31 cellular contexts compared by ENCODE assay signal in genomic region chr6:16812993-16813392, GRCh38.
"Had no signal": no experiment of that assay in that cellular context is flagged by ENCODE, and none has a peak within 500 bp of the region (broad histone marks: within the 10 kb centered on the region; RNA-seq: fewer than 3 reads in every experiment).

No MANE protein-coding gene starts in this region.

- DNase-seq: natural killer cell; occipital lobe; ovary; posterior cingulate gyrus; psoas muscle; right cardiac atrium; spleen; stimulated activated CD4-positive, alpha-beta T cell treated with anti-CD3 and anti-CD28 coated beads, Interleukin-12 subunit alpha, Interleukin-12 subunit beta, amount 100 ng/mL, for 4 hours; stimulated activated CD4-positive, alpha-beta T cell treated with anti-CD3 and anti-CD28 coated beads, Interleukin-1b, Interleukin-23, amount 100 ng/mL, for 48 hours; stimulated activated CD4-positive, alpha-beta T cell treated with anti-CD3 and anti-CD28 coated beads, Interleukin-4, amount 100 ng/mL, for 1 hour; stimulated activated CD4-positive, alpha-beta T cell treated with anti-CD3 and anti-CD28 coated beads, Interleukin-4, amount 100 ng/mL, for 4 hours; stimulated activated CD8-positive, alpha-beta memory T cell treated with anti-CD3 and anti-CD28 coated beads, Interleukin-4, amount 100 ng/mL, for 48 hours; stimulated activated naive CD4-positive, alpha-beta T cell; stimulated activated naive CD8-positive, alpha-beta T cell treated with anti-CD3 and anti-CD28 coated beads, Interleukin-15, amount 100 ng/mL, for 72 hours; stimulated activated naive CD8-positive, alpha-beta T cell treated with anti-CD3 and anti-CD28 coated beads, Interleukin-15, Interleukin-2, amounts not matched to agents 100 U/mL and 50 U/mL, for 24 hours; substantia nigra; testis; tibial artery; transverse colon; upper lobe of right lung; uterus had no signal

- H2AFZ ChIP-seq: neural progenitor cell, parathyroid adenoma had no signal

- H3K27ac ChIP-seq: neural progenitor cell, ovary, parathyroid adenoma, psoas muscle, skin epidermis, spleen, suprapubic skin, testis, tibial artery, transverse colon, upper lobe of right lung, uterus had no signal

- H3K9ac ChIP-seq: neural progenitor cell, parathyroid adenoma had no signal

- H3K27me3 Mint-ChIP-seq: progenitor cell of endocrine pancreas; stimulated activated naive CD8-positive, alpha-beta T cell treated with anti-CD3 and anti-CD28 coated beads, Interleukin-15, amount 100 ng/mL, for 72 hours; type B pancreatic cell had no signal

- H3K9me3 ChIP-seq: ovary, testis, tibial artery, upper lobe of right lung, uterus had no signal

- H3K27ac Mint-ChIP-seq: natural killer cell; nephron; neural progenitor cell; progenitor cell of endocrine pancreas; stimulated activated memory B cell treated with anti-CD40 and anti-IgM and Interleukin-4, amounts not matched to agents 10 μg/mL and 1 μg/mL and 100 μg/mL, for 72 hours; stimulated activated naive CD8-positive, alpha-beta T cell treated with anti-CD3 and anti-CD28 coated beads, Interleukin-15, amount 100 ng/mL, for 72 hours; type B pancreatic cell had no signal

- H3K79me2 ChIP-seq: parathyroid adenoma had no signal

- H3K4me1 ChIP-seq: neural progenitor cell, parathyroid adenoma, psoas muscle, spleen, suprapubic skin, testis, tibial artery, transverse colon, upper lobe of right lung, uterus had no signal

- H3K4me1 Mint-ChIP-seq: natural killer cell; nephron; neural progenitor cell; stimulated activated memory B cell treated with anti-CD40 and anti-IgM and Interleukin-4, amounts not matched to agents 10 μg/mL and 1 μg/mL and 100 μg/mL, for 72 hours had no signal

- ATAC-seq: natural killer cell; psoas muscle; right cardiac atrium; sciatic nerve; stimulated activated memory B cell treated with anti-CD40 and anti-IgM and Interleukin-4, amounts not matched to agents 10 μg/mL and 1 μg/mL and 100 μg/mL, for 72 hours; stimulated activated naive CD8-positive, alpha-beta T cell treated with anti-CD3 and anti-CD28 coated beads, Interleukin-15, amount 100 ng/mL, for 72 hours; stimulated activated naive CD8-positive, alpha-beta T cell treated with anti-CD3 and anti-CD28 coated beads, Interleukin-15, Interleukin-2, amounts not matched to agents 100 U/mL and 50 U/mL, for 24 hours; upper lobe of right lung had no signal

- H3K27me3 ChIP-seq: neural progenitor cell, ovary, spleen, suprapubic skin, testis, tibial artery, transverse colon, upper lobe of right lung, uterus had no signal

- H3K4me3 Mint-ChIP-seq: natural killer cell; nephron; neural progenitor cell; stimulated activated memory B cell treated with anti-CD40 and anti-IgM and Interleukin-4, amounts not matched to agents 10 μg/mL and 1 μg/mL and 100 μg/mL, for 72 hours; stimulated activated naive CD8-positive, alpha-beta T cell treated with anti-CD3 and anti-CD28 coated beads, Interleukin-15, amount 100 ng/mL, for 72 hours; type B pancreatic cell had no signal

- H3K4me3 ChIP-seq: neural progenitor cell, ovary, psoas muscle, skin epidermis, smooth muscle cell, spleen, suprapubic skin, testis, tibial artery, transverse colon, upper lobe of right lung, uterus had no signal

- H3K36me3 ChIP-seq: neural progenitor cell, ovary, spleen, suprapubic skin, tibial artery, transverse colon, upper lobe of right lung, uterus had no signal

- H3K4me2 ChIP-seq: neural progenitor cell, smooth muscle cell had no signal
